Comparison of ENCODE assay signal across 9 cellular contexts in genomic region chr11:75560644-75561043, GRCh38. TPM values are rescaled to one million over a fixed set of nuclear protein-coding genes. Genes with fewer than 3 reads are reported as not detected.
DNase-seq lines count a peak whose midpoint lies in the region; ATAC-seq and TF ChIP-seq lines count a peak whose summit lies in the region.
"Had no signal": no experiment of that assay in that cellular context is flagged by ENCODE, and none has a peak within 500 bp of the region (broad histone marks: within the 10 kb centered on the region; RNA-seq: fewer than 3 reads in every experiment).

No MANE protein-coding gene starts in this region.

- H3K4me3 Mint-ChIP-seq in central memory CD8-positive, alpha-beta T cell: peak overlapping the region; percentile 98
- peak overlapping the region; percentile 55 for H3K4me3 Mint-ChIP-seq in natural killer cell treated with Interleukin-12 subunit alpha and Interleukin-12 subunit beta and Interleukin-15 and Interleukin-18, amount 100 ng/mL, for 72 hours

- H3K9me3 Mint-ChIP-seq in central memory CD8-positive, alpha-beta T cell: no peaks in the 10 kb centered on the region
- H3K9me3 Mint-ChIP-seq in natural killer cell treated with Interleukin-12 subunit alpha and Interleukin-12 subunit beta and Interleukin-15 and Interleukin-18, amount 100 ng/mL, for 72 hours: no peaks in the 10 kb centered on the region

- H3K27ac Mint-ChIP-seq in central memory CD8-positive, alpha-beta T cell (ENCODE audit: low read depth): peak overlapping the region; percentile 98
- peak overlapping the region; percentile 93 to 97 for H3K27ac Mint-ChIP-seq in natural killer cell treated with Interleukin-12 subunit alpha and Interleukin-12 subunit beta and Interleukin-15 and Interleukin-18, amount 100 ng/mL, for 72 hours

- H3K27me3 ChIP-seq in right atrium auricular region: no peaks in the 10 kb centered on the region
- no peaks in the 10 kb centered on the region for H3K27me3 ChIP-seq in uterus

- intact Hi-C loops in Right ventricle myocardium inferior (cut with DNase I): no loop called here
- intact Hi-C loops in uterus (cut with DNase I; ENCODE audit: low total_unique reads): no loop called here

- ATAC-seq in Right ventricle myocardium inferior (no peak), HG03159 (IDR thresholded peaks at IDR 0.05; ENCODE audit: unreplicated experiment) (no peak)
- ATAC-seq in central memory CD8-positive, alpha-beta T cell (replicated peaks; ENCODE audit: extremely low read depth, poor library complexity, severe bottlenecking): no peak
- ATAC-seq in natural killer cell treated with Interleukin-12 subunit alpha and Interleukin-12 subunit beta and Interleukin-15 and Interleukin-18, amount 100 ng/mL, for 72 hours: no peak

- TF ChIP-seq CTCF in right atrium auricular region (IDR thresholded peaks at IDR 0.05) (no peak), uterus (IDR thresholded peaks at IDR 0.05) (no peak)

- peak overlapping the region; percentile 100 for H3K27ac ChIP-seq in right atrium auricular region
- H3K27ac ChIP-seq in uterus: peak overlapping the region; percentile 99 to 100

- no peaks in the 10 kb centered on the region for H3K9me3 ChIP-seq in right atrium auricular region
- H3K9me3 ChIP-seq in uterus: no peaks in the 10 kb centered on the region

- DNase-seq in right atrium auricular region (ENCODE audit: low spot score) (no peak), Right ventricle myocardium inferior (ENCODE audit: missing footprints) (no peak), uterus (no peak), UCSD-AML1 (lab: John Stamatoyannopoulos, UW; ENCODE audit: unreplicated experiment) (no peak), GM19238 (ENCODE audit: insufficient read length, low spot score) (no peak)
- DNase-seq in central memory CD8-positive, alpha-beta T cell (ENCODE audit: low spot score in 2 of 2): no peak
- DNase-seq in natural killer cell treated with Interleukin-12 subunit alpha and Interleukin-12 subunit beta and Interleukin-15 and Interleukin-18, amount 100 ng/mL, for 72 hours (ENCODE audit: low spot score): no peak
- DNase-seq: NCI-H524 treated with DMSO at 0.1 percent for 48 hours had no signal

- H3K36me3 ChIP-seq in right atrium auricular region (peaks cover under 1% of the 10 kb centered on the region), uterus (no peaks in the 10 kb centered on the region)

- peaks cover 4% of the 10 kb centered on the region for H3K36me3 Mint-ChIP-seq in central memory CD8-positive, alpha-beta T cell (ENCODE audit: insufficient read depth)
- H3K36me3 Mint-ChIP-seq in natural killer cell treated with Interleukin-12 subunit alpha and Interleukin-12 subunit beta and Interleukin-15 and Interleukin-18, amount 100 ng/mL, for 72 hours: no peaks in the 10 kb centered on the region

- H3K4me1 ChIP-seq in right atrium auricular region (peaks cover 0 to 79% of the 10 kb centered on the region in 2 donors), uterus (peaks cover 21 to 29% of the 10 kb centered on the region in 2 donors)

- H3K4me1 Mint-ChIP-seq in central memory CD8-positive, alpha-beta T cell: peaks cover 43% of the 10 kb centered on the region
- peaks cover 14 to 24% of the 10 kb centered on the region in 2 donors for H3K4me1 Mint-ChIP-seq in natural killer cell treated with Interleukin-12 subunit alpha and Interleukin-12 subunit beta and Interleukin-15 and Interleukin-18, amount 100 ng/mL, for 72 hours (ENCODE audit: low read depth in 2 of 2)

- no peak overlapping the region for H3K4me3 ChIP-seq in right atrium auricular region
- H3K4me3 ChIP-seq in uterus: no peak overlapping the region

- no peak for TF ChIP-seq POLR2A in uterus (IDR thresholded peaks at IDR 0.05)

- no peaks in the 10 kb centered on the region for H3K27me3 Mint-ChIP-seq in central memory CD8-positive, alpha-beta T cell
- peaks cover 3 to 6% of the 10 kb centered on the region in 2 donors for H3K27me3 Mint-ChIP-seq in natural killer cell treated with Interleukin-12 subunit alpha and Interleukin-12 subunit beta and Interleukin-15 and Interleukin-18, amount 100 ng/mL, for 72 hours

RNA-seq across cellular contexts. Expression of gene SERPINH1, which starts 1.4 kb away (rescaled TPM):
- total RNA-seq in right atrium auricular region (100 to 1,000 TPM; 114 to 195 TPM), Right ventricle myocardium inferior (65.8 TPM), uterus (100 to 1,000 TPM; 134 to 847 (median 280) TPM)
- total RNA-seq in natural killer cell treated with Interleukin-12 subunit alpha and Interleukin-12 subunit beta and Interleukin-15 and Interleukin-18, amount 100 ng/mL, for 72 hours: 1 to 10 TPM; 4.4 to 6.4 TPM

RNA-seq across cellular contexts. Expression of gene GDPD5, which starts 34.9 kb away (rescaled TPM):
- total RNA-seq in right atrium auricular region (1 to 10 TPM; 3.5 to 6.1 TPM), Right ventricle myocardium inferior (7.7 TPM), uterus (10 to 100 TPM in 3 of 4 donors, 1 to 10 TPM in 1; 9.6 to 52.9 (median 28.2) TPM)
- total RNA-seq in natural killer cell treated with Interleukin-12 subunit alpha and Interleukin-12 subunit beta and Interleukin-15 and Interleukin-18, amount 100 ng/mL, for 72 hours: 10 to 100 TPM in 1 of 2 donors, 1 to 10 TPM in 1; 7.2 to 28.2 TPM
